12 cellular contexts compared by ENCODE assay signal in the genomic region with DNA sequence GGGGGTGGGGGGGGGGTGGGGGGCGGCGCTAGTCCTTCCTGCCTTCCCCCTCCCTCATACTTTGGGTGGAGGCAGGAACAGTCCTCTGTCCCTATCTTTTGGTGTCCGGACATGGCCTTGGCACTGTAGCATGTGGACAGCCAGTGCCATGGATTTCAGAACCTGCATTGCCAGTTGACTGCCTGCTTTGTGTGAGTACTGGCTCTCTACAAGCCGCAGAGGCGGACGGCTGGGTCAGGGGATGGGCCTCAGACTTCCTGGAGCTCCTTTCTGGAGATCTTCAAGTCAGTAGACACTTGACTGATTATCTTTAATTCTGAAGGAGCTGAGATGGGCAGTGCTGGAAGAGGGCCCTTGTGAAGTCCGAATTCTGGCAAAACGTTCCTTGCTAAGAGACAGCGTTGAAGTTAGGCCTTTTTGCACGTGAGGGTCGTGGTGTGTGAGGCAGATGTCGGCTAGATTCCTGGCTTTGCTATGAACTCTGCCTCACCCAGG. TPM values are rescaled to one million over a fixed set of nuclear protein-coding genes. Genes with fewer than 3 reads are reported as not detected.
DNase-seq lines count a peak whose midpoint lies in the region; ATAC-seq, FAIRE-seq and TF ChIP-seq lines count a peak whose summit lies in the region.
"Had no signal": no experiment of that assay in that cellular context is flagged by ENCODE, and none has a peak within 500 bp of the region (broad histone marks: within the 10 kb centered on the region; RNA-seq: fewer than 3 reads in every experiment).

No MANE protein-coding gene starts in this region.

- no peak overlapping the region for H3K27ac Mint-ChIP-seq in natural killer cell treated with Interleukin-12 subunit alpha and Interleukin-12 subunit beta and Interleukin-15 and Interleukin-18, amount 100 ng/mL, for 72 hours
- H3K27ac Mint-ChIP-seq: IgD-negative memory B cell had no signal

- no peak overlapping the region for H3K27ac ChIP-seq in cardiac muscle cell
- H3K27ac ChIP-seq: parathyroid adenoma had no signal

- no peaks in the 10 kb centered on the region for H3K4me1 ChIP-seq in cardiac muscle cell (ENCODE audit: low read depth)

- H3K36me3 Mint-ChIP-seq in natural killer cell treated with Interleukin-12 subunit alpha and Interleukin-12 subunit beta and Interleukin-15 and Interleukin-18, amount 100 ng/mL, for 72 hours, result no peaks in the 10 kb centered on the region
- H3K36me3 Mint-ChIP-seq: brain had no signal

- intact Hi-C loops in cardiac septum (cut with DNase I), result no loop called here

- no peak overlapping the region for H3K4me3 Mint-ChIP-seq in natural killer cell treated with Interleukin-12 subunit alpha and Interleukin-12 subunit beta and Interleukin-15 and Interleukin-18, amount 100 ng/mL, for 72 hours

- peaks cover 9 to 12% of the 10 kb centered on the region in 2 donors for H3K4me1 Mint-ChIP-seq in natural killer cell treated with Interleukin-12 subunit alpha and Interleukin-12 subunit beta and Interleukin-15 and Interleukin-18, amount 100 ng/mL, for 72 hours (ENCODE audit: low read depth in 2 of 2)

- peaks cover 32% of the 10 kb centered on the region for H3K27me3 ChIP-seq in cardiac muscle cell

- peaks cover 22 to 27% of the 10 kb centered on the region in 2 donors for H3K27me3 Mint-ChIP-seq in natural killer cell treated with Interleukin-12 subunit alpha and Interleukin-12 subunit beta and Interleukin-15 and Interleukin-18, amount 100 ng/mL, for 72 hours

- H3K4me3 ChIP-seq in cardiac muscle cell, result no peak overlapping the region

- no peak for FAIRE-seq in frontal cortex (lab: Jason Lieb, UNC)

- no peak for ATAC-seq in natural killer cell treated with Interleukin-12 subunit alpha and Interleukin-12 subunit beta and Interleukin-15 and Interleukin-18, amount 100 ng/mL, for 72 hours

- TF ChIP-seq CTCF in cardiac muscle cell (IDR thresholded peaks at IDR 0.05; ENCODE audit: low read depth, low read length), result no peak

- peak; percentile 22 to 55 for DNase-seq in cardiac muscle cell (ENCODE audit: low read depth in 1 of 2, low spot score in 1 of 2)
- DNase-seq in cardiac septum (ENCODE audit: low spot score), result no peak
- DNase-seq in frontal cortex (ENCODE audit: low spot score in 2 of 2), result peak; percentile 25 to 59
- DNase-seq in occipital lobe (lab: John Stamatoyannopoulos, UW), result peak; percentile 64
- DNase-seq in NCI-H1092 (lab: John Stamatoyannopoulos, UW), result no peak
- no peak for DNase-seq in natural killer cell treated with Interleukin-12 subunit alpha and Interleukin-12 subunit beta and Interleukin-15 and Interleukin-18, amount 100 ng/mL, for 72 hours (ENCODE audit: low spot score)
- DNase-seq in NCI-H1436 (lab: John Stamatoyannopoulos, UW), result no peak
- DNase-seq in SIG-M5 (lab: John Stamatoyannopoulos, UW), result no peak
- DNase-seq: SW 1271 had no signal

- H3K9me3 ChIP-seq in cardiac muscle cell (ENCODE audit: low read depth), result no peaks in the 10 kb centered on the region

- H3K9me3 Mint-ChIP-seq in natural killer cell treated with Interleukin-12 subunit alpha and Interleukin-12 subunit beta and Interleukin-15 and Interleukin-18, amount 100 ng/mL, for 72 hours, result no peaks in the 10 kb centered on the region

- no peaks in the 10 kb centered on the region for H3K36me3 ChIP-seq in cardiac muscle cell

RNA-seq across cellular contexts. Expression of gene CLDN11, which starts 2.5 kb away (rescaled TPM):
- total RNA-seq in cardiac muscle cell, result 0.09 and 0.35 TPM in 2 replicates
- 0.16 TPM in 1 of 2 replicates, not detected in the other for polyA plus RNA-seq in cardiac muscle cell
- 2.9 TPM for total RNA-seq in cardiac septum
- 13.9 TPM for total RNA-seq in frontal cortex
- 12.3 TPM for total RNA-seq in occipital lobe
- total RNA-seq in natural killer cell treated with Interleukin-12 subunit alpha and Interleukin-12 subunit beta and Interleukin-15 and Interleukin-18, amount 100 ng/mL, for 72 hours, result under 1 TPM in 1 of 2 donors, not detected in 1; 0.53 TPM
- polyA plus RNA-seq: IgD-negative memory B cell had no signal

Comparison
In these comparisons a context has a peak if more than half of its experiments do, and no peak if none do; other contexts are left out.
1. DNase-seq: peak in cardiac muscle cell (2 of 2), frontal cortex (2 of 2) and occipital lobe (single experiment); none in cardiac septum (single experiment), NCI-H1092 (single experiment), natural killer cell treated with Interleukin-12 subunit alpha and Interleukin-12 subunit beta and Interleukin-15 and Interleukin-18, amount 100 ng/mL, for 72 hours (single experiment), NCI-H1436 (single experiment) and SIG-M5 (single experiment).